ENCODE assay signal across 14 cellular contexts in genomic region chr10:2476236-2476814, GRCh38.
DNase-seq lines count a peak whose midpoint lies in the region; ATAC-seq, FAIRE-seq and TF ChIP-seq lines count a peak whose summit lies in the region.
"Had no signal": no experiment of that assay in that cellular context is flagged by ENCODE, and none has a peak within 500 bp of the region (broad histone marks: within the 10 kb centered on the region; RNA-seq: fewer than 3 reads in every experiment).

No MANE protein-coding gene starts in this region.

- TF ChIP-seq CTCF in K562 (IDR thresholded peaks at IDR 0.05 in 2 of 3, conservative IDR thresholded peaks at IDR 0.05 in 1 of 3; ENCODE audit: insufficient read depth in 2 of 3, low read depth in 1 of 3, low read length in 3 of 3) (no peak), gastroesophageal sphincter (IDR thresholded peaks at IDR 0.05) (no peak)

- POLR2A ChIA-PET in K562 (lab: Yijun Ruan, JAX): no interaction called here

- no peak overlapping the region for H3K9ac ChIP-seq in BLaER1
- no peak overlapping the region for H3K9ac ChIP-seq in K562 (ENCODE audit: insufficient read depth in 1 of 2, low read depth in 2 of 2, low read length in 2 of 2)

- intact Hi-C loops in K562 (cut with micrococcal nuclease): no loop called here

- no peaks in the 10 kb centered on the region for H3K27me3 ChIP-seq in BLaER1
- no peaks in the 10 kb centered on the region; a peak in 1 of 5 replicates for H3K27me3 ChIP-seq in K562 (ENCODE audit: control insufficient read depth in 2 of 2, insufficient read depth in 2 of 2, low read length in 2 of 2)
- H3K27me3 ChIP-seq in gastroesophageal sphincter: no peaks in the 10 kb centered on the region
- H3K27me3 ChIP-seq: BE2C had no signal

- H2AFZ ChIP-seq in K562 (ENCODE audit: low read depth, low read length): no peak overlapping the region

- H3K4me3 ChIP-seq in BLaER1: no peak overlapping the region
- no peak overlapping the region for H3K4me3 ChIP-seq in K562
- H3K4me3 ChIP-seq in gastroesophageal sphincter: no peak overlapping the region
- H3K4me3 ChIP-seq: HAP-1 had no signal

- TF ChIP-seq POLR2A in K562 (conservative IDR thresholded peaks at IDR 0.05): no peak
- no peak for TF ChIP-seq POLR2A in gastroesophageal sphincter (IDR thresholded peaks at IDR 0.05)

- in situ Hi-C loops in K562 (cut with MboI): no loop called here

- DNase-seq in MV-4-11 (lab: John Stamatoyannopoulos, UW) (peak; percentile 23), K562 (ENCODE audit: extremely low read depth in 1 of 4, low spot score in 3 of 4) (no peak), putamen (ENCODE audit: low spot score) (peak; percentile 2), EL (no peak), DMS 273 (lab: John Stamatoyannopoulos, UW; ENCODE audit: unreplicated experiment) (no peak)
- DNase-seq: BE2C, Kasumi-1, NCI-H1436, SHP77 had no signal

- no TSS peak for BruUV-seq in K562 (replicated peaks; lab: Mats Ljungman, UMichigan)

- WGBS in K562 (ENCODE audit: insufficient coverage, low coverage, missing lambda C conversion rate): 2% methylated on average over 14 of the region's 14 CpGs
- WGBS in gastroesophageal sphincter (ENCODE audit: low coverage in 1 of 2), 2 donors: 42 to 57% methylated on average over 11 to 13 of the region's 14 CpGs

- no peak for TF ChIP-seq EP300 in K562 (IDR thresholded peaks at IDR 0.05; ENCODE audit: low read length)
- no peak for TF ChIP-seq EP300 in gastroesophageal sphincter (IDR thresholded peaks at IDR 0.05)

- no peak for TF ChIP-seq RAD21 in K562 (CRISPR knock-in tag; conservative IDR thresholded peaks at IDR 0.05 in 1 of 2, IDR thresholded peaks at IDR 0.05 in 1 of 2)

- H3K36me3 ChIP-seq in BLaER1 (no peaks in the 10 kb centered on the region), K562 (ENCODE audit: control insufficient read depth, insufficient read depth, low read length) (no peaks in the 10 kb centered on the region), gastroesophageal sphincter (no peaks in the 10 kb centered on the region)
- H3K36me3 ChIP-seq: BE2C, HAP-1 had no signal

- H4K20me1 ChIP-seq in BLaER1 (no peaks in the 10 kb centered on the region), K562 (replicated peaks; ENCODE audit: control insufficient read depth, insufficient read depth, low read length) (no peaks in the 10 kb centered on the region)

- no peak for ATAC-seq in K562
- no peak for ATAC-seq in gastroesophageal sphincter
- ATAC-seq in HG03280 (IDR thresholded peaks at IDR 0.05; ENCODE audit: unreplicated experiment): no peak
- ATAC-seq: Panc1 had no signal

- FAIRE-seq in K562 (lab: Jason Lieb, UNC): no peak

- H3K27ac ChIP-seq in BLaER1: 0 out of 2 replicates have a peak overlapping the region, but pooled peaks have one; percentile 4
- no peak overlapping the region for H3K27ac ChIP-seq in K562 (ENCODE audit: extremely low read depth, low read depth, low read length)
- H3K27ac ChIP-seq in gastroesophageal sphincter: no peak overlapping the region

- H3K4me1 ChIP-seq in BLaER1 (peaks cover 11% of the 10 kb centered on the region), K562 (replicated peaks in 1 of 2; ENCODE audit: control insufficient read depth in 2 of 2, insufficient read depth in 2 of 2, low read length in 2 of 2) (no peaks in the 10 kb centered on the region), gastroesophageal sphincter (no peaks in the 10 kb centered on the region)
- H3K4me1 ChIP-seq: BE2C, HAP-1 had no signal

- CTCF ChIA-PET in K562 (lab: Yijun Ruan, JAX; ENCODE audit: low intra/inter-chr PET ratio): no interaction called here

- no peaks in the 10 kb centered on the region for H3K79me2 ChIP-seq in K562 (ENCODE audit: control insufficient read depth, insufficient read depth, low read length)

- H3K4me2 ChIP-seq in BLaER1 (peak overlapping the region; percentile 37), K562 (ENCODE audit: insufficient read depth, low read length) (no peak overlapping the region)

- H3K9me3 ChIP-seq in BLaER1 (peaks cover 9% of the 10 kb centered on the region; the same call in 1 of the 2 replicates), K562 (replicated peaks; ENCODE audit: control insufficient read depth, insufficient read depth, low read depth, low read length) (no peaks in the 10 kb centered on the region), gastroesophageal sphincter (peaks cover 0 to 4% (median 0%) of the 10 kb centered on the region in 3 donors)
- H3K9me3 ChIP-seq: BE2C, HAP-1 had no signal

- H3K9me1 ChIP-seq in K562 (ENCODE audit: control insufficient read depth, insufficient read depth, low read length): no peaks in the 10 kb centered on the region

TF ChIP-seq in K562, 482 proteins besides CTCF, POLR2A, EP300 and RAD21:
- TF ChIP-seq UBTF (IDR thresholded peaks at IDR 0.05; ENCODE audit: borderline replicate concordance in 1 of 2, low read depth in 2 of 2, low read length in 2 of 2) (no peak), ZNF512 (tag; IDR thresholded peaks at IDR 0.05) (no peak), FOSL1 (tag; conservative IDR thresholded peaks at IDR 0.05) (peak; percentile 64), JUND (IDR thresholded peaks at IDR 0.05; ENCODE audit: borderline replicate concordance, low read depth, low read length) (0 out of 2 replicates have a peak, but pooled peaks have one; percentile 7), JUND (tag; IDR thresholded peaks at IDR 0.05; ENCODE audit: borderline replicate concordance, low read depth, low read length) (no peak), NRF1 (conservative IDR thresholded peaks at IDR 0.05 in 1 of 2, IDR thresholded peaks at IDR 0.05 in 1 of 2) (peak in 1 of 2 experiments; percentile 30; a peak in 1 of 4 replicates)

Comparison
In these comparisons a context has a peak if more than half of its experiments do, and no peak if none do; other contexts are left out.
1. DNase-seq: peak in MV-4-11 (single experiment) and putamen (single experiment); none in K562 (0 of 4), EL (single experiment) and DMS 273 (single experiment).